13 cellular contexts compared by ENCODE assay signal in the genomic region with DNA sequence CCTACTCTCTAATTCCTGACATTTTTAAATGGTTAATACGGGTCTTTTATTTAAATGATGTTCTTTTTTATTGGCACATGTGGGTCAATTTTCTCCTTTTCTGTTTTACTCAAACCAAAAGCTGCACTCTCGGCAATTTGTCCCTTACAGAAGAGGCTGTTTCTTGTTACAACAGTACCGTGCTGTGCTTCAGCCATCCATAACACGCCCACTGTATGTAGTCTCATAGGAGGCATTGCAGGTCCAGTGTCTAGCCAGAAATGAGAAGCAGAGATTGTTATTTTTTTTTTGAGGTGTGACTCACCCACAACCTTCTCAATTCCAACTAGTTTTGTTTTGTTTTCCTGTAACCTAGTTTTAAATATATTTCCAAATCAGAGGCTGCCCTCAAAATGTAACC.
DNase-seq lines count a peak whose midpoint lies in the region; ATAC-seq, FAIRE-seq and TF ChIP-seq lines count a peak whose summit lies in the region.
"Had no signal": no experiment of that assay in that cellular context is flagged by ENCODE, and none has a peak within 500 bp of the region (broad histone marks: within the 10 kb centered on the region; RNA-seq: fewer than 3 reads in every experiment).

No MANE protein-coding gene starts in this region.

- WGBS in esophagus muscularis mucosa = 62% methylated on average over 4 of the region's 4 CpGs

- H3K9me3 Mint-ChIP-seq in activated T-cell treated with anti-CD3 and anti-CD28 coated beads, Interleukin-2, amount 50 U/mL, for 4 hours = no peaks in the 10 kb centered on the region
- H3K9me3 Mint-ChIP-seq: activated naive CD4-positive, alpha-beta T cell treated with anti-CD3 and anti-CD28 coated beads, Interleukin-2, amount 10 ng/mL, durations not matched to agents 7 days and 5 days; GM23338 had no signal

- H3K36me3 ChIP-seq in WERI-Rb-1 (no peaks in the 10 kb centered on the region), esophagus muscularis mucosa (no peaks in the 10 kb centered on the region)
- H3K36me3 ChIP-seq: left ventricle myocardium inferior had no signal

- ATAC-seq in activated T-cell treated with anti-CD3 and anti-CD28 coated beads, Interleukin-2, amount 50 U/mL, for 4 hours = no peak

- H3K27me3 ChIP-seq in WERI-Rb-1 (ENCODE audit: insufficient read depth, low read depth, severe bottlenecking) (no peaks in the 10 kb centered on the region), esophagus muscularis mucosa (no peaks in the 10 kb centered on the region)
- H3K27me3 ChIP-seq: testis had no signal

- H3K4me3 ChIP-seq in WERI-Rb-1 (ENCODE audit: low read depth, low read length) = no peak overlapping the region
- H3K4me3 ChIP-seq in esophagus muscularis mucosa = no peak overlapping the region
- H3K4me3 ChIP-seq: GM23338, left ventricle myocardium inferior, testis had no signal

- no peaks in the 10 kb centered on the region for H3K4me1 Mint-ChIP-seq in activated T-cell treated with anti-CD3 and anti-CD28 coated beads, Interleukin-2, amount 50 U/mL, for 4 hours (ENCODE audit: low read depth)

- intact Hi-C loops in esophagus muscularis mucosa (cut with DNase I) = no loop called here

- no peaks in the 10 kb centered on the region for H3K36me3 Mint-ChIP-seq in activated T-cell treated with anti-CD3 and anti-CD28 coated beads, Interleukin-2, amount 50 U/mL, for 4 hours (ENCODE audit: insufficient read depth)
- H3K36me3 Mint-ChIP-seq: activated naive CD4-positive, alpha-beta T cell treated with anti-CD3 and anti-CD28 coated beads, Interleukin-2, amount 10 ng/mL, durations not matched to agents 7 days and 5 days had no signal

- H3K4me3 Mint-ChIP-seq in activated T-cell treated with anti-CD3 and anti-CD28 coated beads, Interleukin-2, amount 50 U/mL, for 4 hours = no peak overlapping the region
- H3K4me3 Mint-ChIP-seq: activated naive CD4-positive, alpha-beta T cell treated with anti-CD3 and anti-CD28 coated beads, Interleukin-2, amount 10 ng/mL, durations not matched to agents 7 days and 5 days; GM23338 had no signal

- no peaks in the 10 kb centered on the region for H3K4me1 ChIP-seq in esophagus muscularis mucosa
- H3K4me1 ChIP-seq: testis had no signal

- TF ChIP-seq POLR2A in esophagus muscularis mucosa (IDR thresholded peaks at IDR 0.05; ENCODE audit: low read depth) = no peak

- FAIRE-seq in urothelium cell line (lab: Jason Lieb, UNC) = no peak

- H3K9me3 ChIP-seq in WERI-Rb-1 (ENCODE audit: severe bottlenecking) (no peaks in the 10 kb centered on the region), esophagus muscularis mucosa (no peaks in the 10 kb centered on the region)
- H3K9me3 ChIP-seq: left ventricle myocardium inferior, testis had no signal

- peaks cover 21% of the 10 kb centered on the region for H3K27me3 Mint-ChIP-seq in activated T-cell treated with anti-CD3 and anti-CD28 coated beads, Interleukin-2, amount 50 U/mL, for 4 hours (ENCODE audit: low read depth)

- H3K27ac ChIP-seq in WERI-Rb-1 (no peak overlapping the region), esophagus muscularis mucosa (replicated peaks in 1 of 4) (no peak overlapping the region)
- H3K27ac ChIP-seq: left ventricle myocardium inferior, testis had no signal

- DNase-seq in GM04504 (ENCODE audit: low read depth) = peak; percentile 48
- peak; percentile 45 for DNase-seq in amniotic epithelial cell (ENCODE audit: low read depth)
- DNase-seq in iris pigment epithelial cell (ENCODE audit: low read depth) = peak; percentile 67
- DNase-seq in urothelium cell line (ENCODE audit: low spot score) = peak; percentile 14
- no peak for DNase-seq in WERI-Rb-1
- DNase-seq in esophagus muscularis mucosa (ENCODE audit: extremely low spot score) = no peak
- no peak for DNase-seq in activated T-cell treated with anti-CD3 and anti-CD28 coated beads, Interleukin-2, amount 50 U/mL, for 4 hours
- DNase-seq: cortex of kidney, DMS153, left ventricle myocardium inferior, testis had no signal

- no peak for TF ChIP-seq EP300 in esophagus muscularis mucosa (IDR thresholded peaks at IDR 0.05)

- no peak for TF ChIP-seq CTCF in WERI-Rb-1 (IDR thresholded peaks at IDR 0.05; ENCODE audit: low read depth, low read length)
- no peak for TF ChIP-seq CTCF in esophagus muscularis mucosa (IDR thresholded peaks at IDR 0.05)

Comparison
In these comparisons a context has a peak if more than half of its experiments do, and no peak if none do; other contexts are left out.
1. DNase-seq: peak in GM04504 (single experiment), amniotic epithelial cell (single experiment), iris pigment epithelial cell (single experiment) and urothelium cell line (single experiment); none in WERI-Rb-1 (single experiment), esophagus muscularis mucosa (single experiment) and activated T-cell treated with anti-CD3 and anti-CD28 coated beads, Interleukin-2, amount 50 U/mL, for 4 hours (single experiment).